ENCODE assay signal across 27 cellular contexts in the genomic region with DNA sequence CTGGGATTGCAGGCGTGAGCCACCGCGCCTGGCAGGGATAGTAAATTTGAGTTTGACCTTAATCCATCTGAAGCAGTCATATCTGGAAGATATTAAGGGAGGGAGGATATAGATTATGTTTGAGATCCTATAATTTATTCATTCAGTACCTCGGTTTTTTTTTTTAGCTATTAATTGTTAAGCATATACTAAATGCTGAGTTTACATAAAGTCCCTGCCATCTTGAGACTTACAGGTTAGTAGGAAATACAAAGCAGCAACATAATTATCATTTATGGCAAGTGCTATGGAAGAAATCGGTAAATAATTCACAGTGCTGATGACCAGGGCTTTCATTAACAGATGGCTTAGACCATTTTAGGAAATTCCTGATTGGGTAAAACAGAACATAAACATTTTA.
"Had no signal": no experiment of that assay in that cellular context is flagged by ENCODE, and none has a peak within 500 bp of the region (broad histone marks: within the 10 kb centered on the region; RNA-seq: fewer than 3 reads in every experiment).

No MANE protein-coding gene starts in this region.

- H3K9me3 ChIP-seq: adrenal gland, body of pancreas, breast epithelium, SJCRH30 had no signal

- H3K4me3 Mint-ChIP-seq: activated CD4-positive, alpha-beta memory T cell treated with anti-CD3 and anti-CD28 coated beads for 36 hours; activated CD4-positive, alpha-beta T cell treated with anti-CD3 and anti-CD28 coated beads, Interleukin-2, amount 10 ng/mL, durations not matched to agents 7 days and 5 days; activated naive CD8-positive, alpha-beta T cell treated with anti-CD3 and anti-CD28 coated beads, Interleukin-2, amount 10 ng/mL, durations not matched to agents 7 days and 5 days; activated T-cell treated with anti-CD3 and anti-CD28 coated beads, Interleukin-2, amount 50 U/mL, for 72 hours; activated T-helper 17 cell treated with anti-CD3 and anti-CD28 coated beads, Interleukin-2, amount 50 U/mL, for 72 hours; T-helper 2 cell treated with Interferon-gamma antibody and Interleukin-4, amounts not matched to agents 5 μg/mL and 100 μg/mL, for 36 hours had no signal

- H3K27me3 ChIP-seq: adrenal gland, body of pancreas, breast epithelium, SJCRH30 had no signal

- H3K27ac Mint-ChIP-seq: activated CD4-positive, alpha-beta memory T cell treated with anti-CD3 and anti-CD28 coated beads for 36 hours; activated CD4-positive, alpha-beta T cell treated with anti-CD3 and anti-CD28 coated beads, Interleukin-2, amount 10 ng/mL, durations not matched to agents 7 days and 5 days; activated naive CD8-positive, alpha-beta T cell treated with anti-CD3 and anti-CD28 coated beads, Interleukin-2, amount 10 ng/mL, durations not matched to agents 7 days and 5 days; activated T-cell treated with anti-CD3 and anti-CD28 coated beads, Interleukin-2, amount 50 U/mL, for 72 hours; T-helper 2 cell treated with Interferon-gamma antibody and Interleukin-4, amounts not matched to agents 5 μg/mL and 100 μg/mL, for 36 hours had no signal

- H3K4me1 ChIP-seq: body of pancreas, breast epithelium, SJCRH30 had no signal

- ATAC-seq: activated T-cell treated with anti-CD3 and anti-CD28 coated beads, Interleukin-2, amount 50 U/mL, for 72 hours; activated T-helper 17 cell treated with anti-CD3 and anti-CD28 coated beads, Interleukin-2, amount 50 U/mL, for 72 hours; body of pancreas; Panc1 had no signal

- H3K27me3 Mint-ChIP-seq: activated CD4-positive, alpha-beta memory T cell treated with anti-CD3 and anti-CD28 coated beads for 36 hours; activated CD4-positive, alpha-beta T cell treated with anti-CD3 and anti-CD28 coated beads, Interleukin-2, amount 10 ng/mL, durations not matched to agents 7 days and 5 days; activated naive CD8-positive, alpha-beta T cell treated with anti-CD3 and anti-CD28 coated beads, Interleukin-2, amount 10 ng/mL, durations not matched to agents 7 days and 5 days; activated T-helper 17 cell treated with anti-CD3 and anti-CD28 coated beads, Interleukin-2, amount 50 U/mL, for 72 hours had no signal

- H3K4me3 ChIP-seq: adrenal gland, body of pancreas, breast epithelium, SJCRH30, SK-N-MC had no signal

- DNase-seq: activated CD4-positive, alpha-beta memory T cell treated with anti-CD3 and anti-CD28 coated beads for 36 hours; activated CD4-positive, alpha-beta T cell treated with anti-CD3 and anti-CD28 coated beads, Interleukin-2, amount 10 ng/mL, durations not matched to agents 7 days and 5 days; activated CD8-positive, alpha-beta memory T cell treated with anti-CD3 and anti-CD28 coated beads, Interleukin-2, amount 50 U/mL, for 4 hours; activated effector memory CD4-positive, alpha-beta T cell treated with anti-CD3 and anti-CD28 coated beads, Interleukin-2, amount 50 U/mL, for 16 hours; activated naive CD4-positive, alpha-beta T cell; activated naive CD4-positive, alpha-beta T cell treated with anti-CD3 and anti-CD28 coated beads, Interleukin-2, amount 50 U/mL, for 16 hours; activated naive CD8-positive, alpha-beta T cell treated with anti-CD3 and anti-CD28 coated beads, Interleukin-2, amount 10 ng/mL, durations not matched to agents 7 days and 5 days; activated T-cell treated with anti-CD3 and anti-CD28 coated beads for 4 hours; activated T-cell treated with anti-CD3 and anti-CD28 coated beads, Interleukin-2, amount 50 U/mL, for 72 hours; adrenal gland; body of pancreas; KBM-7; NCI-H1105 treated with DMSO at 0.1 percent for 48 hours; NCI-H1436; NCI-H1694; NCI-H2029; NCI-H345; NCI-H524 treated with DMSO at 0.1 percent for 48 hours; SHP77; SJCRH30 had no signal

- H3K9me3 Mint-ChIP-seq: activated CD4-positive, alpha-beta memory T cell treated with anti-CD3 and anti-CD28 coated beads for 36 hours; activated CD4-positive, alpha-beta T cell treated with anti-CD3 and anti-CD28 coated beads, Interleukin-2, amount 10 ng/mL, durations not matched to agents 7 days and 5 days; activated naive CD8-positive, alpha-beta T cell treated with anti-CD3 and anti-CD28 coated beads, Interleukin-2, amount 10 ng/mL, durations not matched to agents 7 days and 5 days; activated T-cell treated with anti-CD3 and anti-CD28 coated beads, Interleukin-2, amount 50 U/mL, for 72 hours; activated T-helper 17 cell treated with anti-CD3 and anti-CD28 coated beads, Interleukin-2, amount 50 U/mL, for 72 hours; T-helper 2 cell treated with Interferon-gamma antibody and Interleukin-4, amounts not matched to agents 5 μg/mL and 100 μg/mL, for 36 hours had no signal

- H3K27ac ChIP-seq: adrenal gland, body of pancreas, breast epithelium, SJCRH30, SK-N-MC had no signal

- H3K4me1 Mint-ChIP-seq: activated CD4-positive, alpha-beta T cell treated with anti-CD3 and anti-CD28 coated beads, Interleukin-2, amount 10 ng/mL, durations not matched to agents 7 days and 5 days; activated T-helper 17 cell treated with anti-CD3 and anti-CD28 coated beads, Interleukin-2, amount 50 U/mL, for 72 hours had no signal

- FAIRE-seq: astrocyte, TTC549 had no signal
